ENCODE assay signal across 8 cellular contexts in genomic region chr16:234468-235305, GRCh38. TPM values are rescaled to one million over a fixed set of nuclear protein-coding genes. Genes with fewer than 3 reads are reported as not detected.
DNase-seq lines count a peak whose midpoint lies in the region; ATAC-seq and TF ChIP-seq lines count a peak whose summit lies in the region.

Gene FAM234A (plus strand): TSS chr16:234821. CDS start chr16:254414, 19,593 bp downstream.

- DNase-seq in GF-D8 (lab: John Stamatoyannopoulos, UW) (peak; percentile 61), HAP-1 (ENCODE audit: low spot score in 2 of 2) (peak; percentile 84 to 96), MG63 (peak; percentile 95), SHP77 (lab: John Stamatoyannopoulos, UW) (peak; percentile 91 to 93), fibroblast of the conjunctiva (ENCODE audit: low read depth) (peak; percentile 72), nephron progenitor cell (peak; percentile 97)
- DNase-seq in activated effector memory CD4-positive, alpha-beta T cell treated with Interleukin-2 at 50 U/mL for 16 hours = peak; percentile 90
- DNase-seq in stimulated activated naive CD8-positive, alpha-beta T cell treated with anti-CD3 and anti-CD28 coated beads, Interleukin-15, amount 100 ng/mL, for 72 hours = peak; percentile 96 to 97

- peak; percentile 96 for ATAC-seq in stimulated activated naive CD8-positive, alpha-beta T cell treated with anti-CD3 and anti-CD28 coated beads, Interleukin-15, amount 100 ng/mL, for 72 hours

- no peaks in the 10 kb centered on the region for H3K27me3 Mint-ChIP-seq in nephron progenitor cell (ENCODE audit: low read depth, poor library complexity)
- H3K27me3 Mint-ChIP-seq in stimulated activated naive CD8-positive, alpha-beta T cell treated with anti-CD3 and anti-CD28 coated beads, Interleukin-15, amount 100 ng/mL, for 72 hours = no peaks in the 10 kb centered on the region

- H3K4me1 Mint-ChIP-seq in nephron progenitor cell = peaks cover 27% of the 10 kb centered on the region
- peaks cover 37% of the 10 kb centered on the region for H3K4me1 Mint-ChIP-seq in stimulated activated naive CD8-positive, alpha-beta T cell treated with anti-CD3 and anti-CD28 coated beads, Interleukin-15, amount 100 ng/mL, for 72 hours

- peaks cover 14% of the 10 kb centered on the region for H3K36me3 Mint-ChIP-seq in nephron progenitor cell (ENCODE audit: low read depth)

- peak within 1 kb of the TSS; percentile 75 for H3K4me3 ChIP-seq in HAP-1
- peak within 1 kb of the TSS; percentile 94 for H3K4me3 ChIP-seq in MG63

- in situ Hi-C loops in HAP-1 (cut with MboI; ENCODE audit: low sequenced_read_pairs) = no loop called here

- TF ChIP-seq CTCF in nephron progenitor cell (IDR thresholded peaks at IDR 0.05) = no peak

- H3K36me3 ChIP-seq in HAP-1 (replicated peaks) (no peaks in the 10 kb centered on the region), MG63 (peaks cover 5% of the 10 kb centered on the region; the same call in 1 of the 2 replicates)

- peak within 1 kb of the TSS; percentile 94 for H3K4me3 Mint-ChIP-seq in nephron progenitor cell
- H3K4me3 Mint-ChIP-seq in stimulated activated naive CD8-positive, alpha-beta T cell treated with anti-CD3 and anti-CD28 coated beads, Interleukin-15, amount 100 ng/mL, for 72 hours = peak within 1 kb of the TSS; percentile 85 to 96

- peak within 1 kb of the TSS; percentile 100 for H3K27ac Mint-ChIP-seq in nephron progenitor cell
- peak within 1 kb of the TSS; percentile 95 to 98 for H3K27ac Mint-ChIP-seq in stimulated activated naive CD8-positive, alpha-beta T cell treated with anti-CD3 and anti-CD28 coated beads, Interleukin-15, amount 100 ng/mL, for 72 hours

- H3K9me3 ChIP-seq in HAP-1 (no peaks in the 10 kb centered on the region; the same call in 1 of the 2 replicates), MG63 (no peaks in the 10 kb centered on the region; the same call in 1 of the 2 replicates)

- H3K27me3 ChIP-seq in HAP-1 (ENCODE audit: low read depth) (no peaks in the 10 kb centered on the region), MG63 (no peaks in the 10 kb centered on the region)

- 0 out of 2 replicates have a peak, but pooled peaks cover 2% of the 10 kb centered on the region for H3K4me1 ChIP-seq in HAP-1

- H3K9me3 Mint-ChIP-seq in nephron progenitor cell = peaks cover 6% of the 10 kb centered on the region
- H3K9me3 Mint-ChIP-seq in stimulated activated naive CD8-positive, alpha-beta T cell treated with anti-CD3 and anti-CD28 coated beads, Interleukin-15, amount 100 ng/mL, for 72 hours = no peaks in the 10 kb centered on the region

RNA-seq across cellular contexts. Expression of gene FAM234A, which starts in this region (rescaled TPM):
- 65.6 and 106 TPM in 2 replicates for total RNA-seq in MG63 (2014; rRNA removed; shearing (Covaris generic); ENCODE audit: low replicate concordance)

Comparison
In these comparisons a context has a peak if more than half of its experiments do, and no peak if none do; other contexts are left out.
1. Peak in every context shown above with its lines: DNase-seq, ATAC-seq and H3K4me3 ChIP-seq.